ENCODE assay signal across 8 cellular contexts in the genomic region with DNA sequence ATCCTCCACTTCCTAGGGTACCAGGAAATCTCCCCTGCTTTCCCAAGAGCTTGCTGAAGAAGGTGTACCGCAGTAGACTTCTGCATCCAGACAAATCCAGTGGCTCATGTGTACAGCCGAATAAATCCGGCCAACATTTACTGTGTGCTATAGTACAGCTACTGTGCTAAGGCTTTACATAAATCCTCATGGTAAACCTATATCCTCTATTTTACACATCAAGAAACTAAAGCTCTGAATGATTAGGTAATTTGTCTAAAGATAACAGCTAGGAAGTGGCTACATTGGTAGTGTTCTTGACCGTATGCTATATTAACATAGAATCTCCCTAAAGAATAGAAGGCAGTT. TPM values are rescaled to one million over a fixed set of nuclear protein-coding genes. Genes with fewer than 3 reads are reported as not detected.
DNase-seq lines count a peak whose midpoint lies in the region; ATAC-seq and TF ChIP-seq lines count a peak whose summit lies in the region.

No MANE protein-coding gene starts in this region.

- 53% methylated on average over 3 of the region's 4 CpGs for WGBS in HUES64

- peak overlapping the region; percentile 85 for H3K4me3 ChIP-seq in HUES64 (ENCODE audit: low read length)
- peak overlapping the region; percentile 91 for H3K4me3 ChIP-seq in choroid plexus epithelial cell (ENCODE audit: low read depth, low read length)
- H3K4me3 ChIP-seq in neural progenitor cell, result peak overlapping the region; percentile 70

- H3K36me3 ChIP-seq in HUES64 (ENCODE audit: insufficient read depth, low read length) (peaks cover 3% of the 10 kb centered on the region), neural progenitor cell (no peaks in the 10 kb centered on the region)

- H3K9me3 Mint-ChIP-seq in neural progenitor cell, result no peaks in the 10 kb centered on the region

- peaks cover 14% of the 10 kb centered on the region for H3K4me1 Mint-ChIP-seq in neural progenitor cell

- peaks cover 2% of the 10 kb centered on the region for H3K27me3 Mint-ChIP-seq in neural progenitor cell (ENCODE audit: insufficient read depth, low read depth)

- no peak overlapping the region for H2AFZ ChIP-seq in neural progenitor cell (replicated peaks)

- peaks cover 7% of the 10 kb centered on the region for H4K20me1 ChIP-seq in neural progenitor cell (ENCODE audit: low read depth)

- H3K4me1 ChIP-seq in HUES64 (ENCODE audit: insufficient read depth, low read length) (peaks cover 7% of the 10 kb centered on the region; the same call in 1 of the 2 replicates), neural progenitor cell (peaks cover 8% of the 10 kb centered on the region)

- ATAC-seq in GM21360 (IDR thresholded peaks at IDR 0.05; ENCODE audit: unreplicated experiment), result peak; percentile 3

- peak overlapping the region; percentile 92 for H3K4me2 ChIP-seq in neural progenitor cell

- peaks cover 10% of the 10 kb centered on the region for H3F3A ChIP-seq in neural progenitor cell (ENCODE audit: low read depth)

- H3K27ac ChIP-seq in HUES64 (ENCODE audit: low read depth, low read length), result no peak overlapping the region
- H3K27ac ChIP-seq in neural progenitor cell, result no peak overlapping the region

- DNase-seq in choroid plexus epithelial cell (ENCODE audit: low read depth), result no peak
- no peak for DNase-seq in neural progenitor cell (ENCODE audit: low spot score)
- no peak for DNase-seq in NCI-H146 (lab: John Stamatoyannopoulos, UW)
- no peak for DNase-seq in glomerular visceral epithelial cell (ENCODE audit: extremely low spot score)
- no peak for DNase-seq in NCI-H187 treated with DMSO at 0.1 percent for 48 hours (lab: John Stamatoyannopoulos, UW)
- no peak for DNase-seq in stimulated activated CD4-positive, alpha-beta T cell treated with anti-CD3 and anti-CD28 coated beads, Interleukin-2, amount 100 ng/mL, for 24 hours

- H3K9ac ChIP-seq in HUES64 (ENCODE audit: low read depth, low read length) (peak overlapping the region; percentile 86), neural progenitor cell (no peak overlapping the region)

- H3K27ac Mint-ChIP-seq in neural progenitor cell, result peak overlapping the region; percentile 39

- peaks cover 40% of the 10 kb centered on the region for H3K79me2 ChIP-seq in neural progenitor cell (ENCODE audit: low read depth)

- TF ChIP-seq CTCF in choroid plexus epithelial cell (conservative IDR thresholded peaks at IDR 0.05; ENCODE audit: low read depth, low read length) (no peak), neural progenitor cell (IDR thresholded peaks at IDR 0.05) (no peak)

- peak overlapping the region; percentile 94 for H3K4me3 Mint-ChIP-seq in neural progenitor cell

- H3K27me3 ChIP-seq in HUES64 (ENCODE audit: insufficient read depth, low read length), result peaks cover 29% of the 10 kb centered on the region
- peaks cover 45% of the 10 kb centered on the region for H3K27me3 ChIP-seq in neural progenitor cell

- H3K9me3 ChIP-seq in HUES64 (ENCODE audit: insufficient read depth, low read depth, low read length) (no peaks in the 10 kb centered on the region), neural progenitor cell (ENCODE audit: low read depth) (no peaks in the 10 kb centered on the region)

- H3K36me3 Mint-ChIP-seq in neural progenitor cell, result peaks cover 2% of the 10 kb centered on the region

RNA-seq across cellular contexts. Expression of a gene that starts 0.5 kb away (rescaled TPM):
- polyA plus RNA-seq in HUES64 (2013, experiment 1 of 2), result 31.8 TPM
- polyA plus RNA-seq in HUES64 (2013, experiment 2 of 2), result 43.0 TPM
- 85.6 and 92.6 TPM in 2 replicates for total RNA-seq in neural progenitor cell (ENCODE audit: low replicate concordance)
